In the genomic region with DNA sequence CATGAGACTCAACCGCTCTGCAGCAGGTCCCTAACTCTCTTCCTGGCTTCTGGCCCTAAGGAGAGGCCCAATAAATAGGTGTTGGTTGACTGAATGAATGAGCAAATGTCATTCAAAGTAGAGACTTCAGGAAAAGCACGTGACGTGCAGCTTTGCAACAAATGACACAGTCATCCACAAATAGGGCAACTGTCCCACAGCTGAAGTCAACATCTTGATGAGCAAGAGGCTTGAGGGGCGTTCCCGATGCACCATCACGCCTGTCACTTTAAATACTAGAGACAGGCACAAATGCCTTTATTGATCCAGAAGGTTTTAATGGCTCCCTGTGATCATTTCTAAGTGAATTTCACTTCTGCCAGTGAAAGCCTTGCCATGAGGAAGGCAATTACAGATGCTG, we compare ENCODE assay signal across 14 cellular contexts.
"Had no signal": no experiment of that assay in that cellular context is flagged by ENCODE, and none has a peak within 500 bp of the region (broad histone marks: within the 10 kb centered on the region; RNA-seq: fewer than 3 reads in every experiment).

No MANE protein-coding gene starts in this region.

- H3K36me3 ChIP-seq: breast epithelium, prostate gland, thyroid gland had no signal

- H3K27ac Mint-ChIP-seq: activated CD4-positive, alpha-beta T cell treated with anti-CD3 and anti-CD28 coated beads, Interleukin-2, amount 10 ng/mL, durations not matched to agents 7 days and 5 days; activated CD8-positive, alpha-beta T cell treated with anti-CD3 and anti-CD28 coated beads, Interleukin-2, amount 10 ng/mL, durations not matched to agents 7 days and 5 days; stimulated activated naive B cell treated with anti-CD40 and anti-IgM and Interleukin-4, amounts not matched to agents 10 μg/mL and 1 μg/mL and 100 μg/mL, for 72 hours had no signal

- H3K27ac ChIP-seq: lower lobe of right lung, prostate gland, thyroid gland had no signal

- H3K9me3 ChIP-seq: breast epithelium, gastroesophageal sphincter, lower lobe of right lung, prostate gland, sigmoid colon, thyroid gland had no signal

- DNase-seq: activated CD4-positive, alpha-beta T cell treated with anti-CD3 and anti-CD28 coated beads, Interleukin-2, amount 10 ng/mL, durations not matched to agents 7 days and 5 days; activated CD8-positive, alpha-beta T cell treated with anti-CD3 and anti-CD28 coated beads, Interleukin-2, amount 10 ng/mL, durations not matched to agents 7 days and 5 days; activated naive CD4-positive, alpha-beta T cell treated with anti-CD3 and anti-CD28 coated beads, Interleukin-2, amount 50 U/mL, for 16 hours; activated T-cell treated with anti-CD3 and anti-CD28 coated beads, Interleukin-2, amount 50 U/mL, for 4 hours; effector CD4-positive, alpha-beta T cell; lower lobe of right lung; sigmoid colon; stimulated activated naive B cell treated with anti-CD40 and anti-IgM and Interleukin-4, amounts not matched to agents 10 μg/mL and 1 μg/mL and 100 μg/mL, for 72 hours; T1000; thyroid gland had no signal

- ATAC-seq: activated CD8-positive, alpha-beta T cell treated with anti-CD3 and anti-CD28 coated beads, Interleukin-2, amount 10 ng/mL, durations not matched to agents 7 days and 5 days; activated T-cell treated with anti-CD3 and anti-CD28 coated beads, Interleukin-2, amount 50 U/mL, for 4 hours; gastroesophageal sphincter; lower lobe of right lung; stimulated activated naive B cell treated with anti-CD40 and anti-IgM and Interleukin-4, amounts not matched to agents 10 μg/mL and 1 μg/mL and 100 μg/mL, for 72 hours had no signal

- H3K9me3 Mint-ChIP-seq: activated CD4-positive, alpha-beta T cell treated with anti-CD3 and anti-CD28 coated beads, Interleukin-2, amount 10 ng/mL, durations not matched to agents 7 days and 5 days; activated T-cell treated with anti-CD3 and anti-CD28 coated beads, Interleukin-2, amount 50 U/mL, for 4 hours; neural crest cell; stimulated activated naive B cell treated with anti-CD40 and anti-IgM and Interleukin-4, amounts not matched to agents 10 μg/mL and 1 μg/mL and 100 μg/mL, for 72 hours had no signal

- H3K4me1 ChIP-seq: breast epithelium, prostate gland had no signal

- H3K27me3 ChIP-seq: breast epithelium, gastroesophageal sphincter, sigmoid colon, thyroid gland had no signal

- H3K4me3 ChIP-seq: breast epithelium, gastroesophageal sphincter, lower lobe of right lung, prostate gland, sigmoid colon, thyroid gland had no signal
